ENCODE assay signal across 18 cellular contexts in the genomic region with DNA sequence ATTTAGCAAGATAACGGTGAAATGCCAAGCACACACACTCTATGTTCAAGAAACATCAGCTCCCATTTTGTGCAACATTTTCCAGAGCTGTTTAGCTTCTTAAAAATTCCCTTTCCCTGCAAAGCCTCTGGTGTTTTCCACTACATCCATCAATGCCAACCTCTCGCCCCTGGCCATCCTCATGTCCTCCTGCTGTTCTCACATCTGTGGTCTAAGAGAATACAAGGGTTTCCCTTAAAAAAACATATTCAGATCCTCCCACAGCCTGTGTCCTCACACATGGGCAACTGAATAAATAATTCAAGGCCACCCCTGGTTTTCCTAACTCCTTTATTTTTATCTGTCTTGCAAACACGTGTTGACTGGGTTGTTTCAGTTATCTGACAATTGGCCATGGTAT.
A peak's percentile ranks its signal among the peaks of the same experiment; 100 is the strongest.
DNase-seq lines count a peak whose midpoint lies in the region; ATAC-seq, FAIRE-seq and TF ChIP-seq lines count a peak whose summit lies in the region.
"Had no signal": no experiment of that assay in that cellular context is flagged by ENCODE, and none has a peak within 500 bp of the region (broad histone marks: within the 10 kb centered on the region; RNA-seq: fewer than 3 reads in every experiment).

No MANE protein-coding gene starts in this region.

- no peak overlapping the region for H3K4me2 ChIP-seq in IMR-90 (ENCODE audit: low read depth, low read length)
- no peak overlapping the region for H3K4me2 ChIP-seq in neural progenitor cell
- H3K4me2 ChIP-seq: BLaER1 had no signal

- H3K27me3 Mint-ChIP-seq in neural progenitor cell (ENCODE audit: insufficient read depth, low read depth) (peaks cover 3% of the 10 kb centered on the region), MCF 10A (ENCODE audit: insufficient read depth, unreplicated experiment) (no peaks in the 10 kb centered on the region)
- H3K27me3 Mint-ChIP-seq in effector memory CD8-positive, alpha-beta T cell = no peaks in the 10 kb centered on the region

- DNase-seq in IMR-90 = peak; percentile 21
- DNase-seq in SJCRH30 = peak; percentile 72 to 84
- peak; percentile 15 for DNase-seq in kidney glomerular epithelial cell (lab: John Stamatoyannopoulos, UW)
- no peak for DNase-seq in neural progenitor cell (ENCODE audit: low spot score)
- no peak for DNase-seq in effector memory CD8-positive, alpha-beta T cell
- DNase-seq in small intestine = no peak
- DNase-seq in MCF 10A (ENCODE audit: unreplicated experiment) = no peak
- no peak for DNase-seq in left lobe of liver (ENCODE audit: low spot score)
- DNase-seq: 8988T; AML-193; Caco-2; CD8-positive, alpha-beta memory T cell; DND-41; GF-D8 had no signal

- H3K36me3 ChIP-seq in IMR-90 (ENCODE audit: control insufficient read depth, insufficient read depth, low read length) (peaks cover 63% of the 10 kb centered on the region), SJCRH30 (no peaks in the 10 kb centered on the region), neural progenitor cell (no peaks in the 10 kb centered on the region), small intestine (ENCODE audit: control insufficient read depth in 2 of 2, insufficient read depth in 2 of 2, low read length in 2 of 2) (no peaks in the 10 kb centered on the region)
- H3K36me3 ChIP-seq: BLaER1 had no signal

- peaks cover 0 to 2% of the 10 kb centered on the region in 2 experiments; a peak in 2 of 4 replicates for H3K79me1 ChIP-seq in IMR-90 (ENCODE audit: low read depth in 1 of 2, low read length in 2 of 2)

- no peaks in the 10 kb centered on the region for H3K9me3 ChIP-seq in IMR-90 (ENCODE audit: control insufficient read depth, insufficient read depth, low read length)
- no peaks in the 10 kb centered on the region for H3K9me3 ChIP-seq in SJCRH30 (replicated peaks)
- H3K9me3 ChIP-seq in neural progenitor cell (ENCODE audit: low read depth) = no peaks in the 10 kb centered on the region
- H3K9me3 ChIP-seq in small intestine (ENCODE audit: control insufficient read depth, low read depth) = no peaks in the 10 kb centered on the region
- H3K9me3 ChIP-seq: BLaER1, Caco-2 had no signal

- WGBS in IMR-90 (ENCODE audit: extremely low coverage in 2 of 2, insufficient read length in 1 of 2), 2 experiments = no CpG with 5 or more reads among the region's 3 CpGs
- WGBS in small intestine, 3 donors = 51 to 59% (median 51%) methylated on average over 3 of the region's 3 CpGs

- H2BK15ac ChIP-seq in IMR-90 (ENCODE audit: low read depth, low read length) = no peak overlapping the region

- H3K36me3 Mint-ChIP-seq in neural progenitor cell (peaks cover 11% of the 10 kb centered on the region), MCF 10A (ENCODE audit: insufficient read depth, unreplicated experiment) (peaks cover 40% of the 10 kb centered on the region)
- H3K36me3 Mint-ChIP-seq in effector memory CD8-positive, alpha-beta T cell (ENCODE audit: insufficient read depth) = no peaks in the 10 kb centered on the region
- H3K36me3 Mint-ChIP-seq: CD8-positive, alpha-beta memory T cell had no signal

- peaks cover 5% of the 10 kb centered on the region; the same call in 1 of the 2 replicates for H3K9me1 ChIP-seq in IMR-90 (ENCODE audit: insufficient read depth, low read length)

- H4K20me1 ChIP-seq in IMR-90 (ENCODE audit: insufficient read depth, low read length) (no peaks in the 10 kb centered on the region; the same call in 1 of the 2 replicates), neural progenitor cell (ENCODE audit: low read depth) (no peaks in the 10 kb centered on the region)
- H4K20me1 ChIP-seq: BLaER1 had no signal

- BruUV-seq in IMR-90 (replicated peaks; lab: Mats Ljungman, UMichigan) (no TSS peak), MCF 10A (replicated peaks; lab: Mats Ljungman, UMichigan) (no TSS peak)

- no peaks in the 10 kb centered on the region for H3K27me3 ChIP-seq in IMR-90 (ENCODE audit: control insufficient read depth, insufficient read depth, low read length)
- no peaks in the 10 kb centered on the region for H3K27me3 ChIP-seq in SJCRH30
- H3K27me3 ChIP-seq in neural progenitor cell = no peaks in the 10 kb centered on the region
- no peaks in the 10 kb centered on the region for H3K27me3 ChIP-seq in small intestine (ENCODE audit: control insufficient read depth in 2 of 2, insufficient read depth in 2 of 2, low read length in 2 of 2)
- H3K27me3 ChIP-seq: BLaER1 had no signal

- H3K18ac ChIP-seq in IMR-90 (ENCODE audit: low read depth, low read length) = no peak overlapping the region

- POLR2A ChIA-PET in IMR-90 (lab: Charles Lee; ENCODE audit: unreplicated experiment) (no interaction called here), MCF 10A (lab: Yijun Ruan, JAX) (no interaction called here)

- TF ChIP-seq POLR2A in IMR-90 (IDR thresholded peaks at IDR 0.05; ENCODE audit: low read depth, low read length) = no peak

- no peak overlapping the region for H3K56ac ChIP-seq in IMR-90 (ENCODE audit: extremely low read depth, insufficient read depth, low read length)

- no peak for TF ChIP-seq RAD21 in IMR-90 (IDR thresholded peaks at IDR 0.05; ENCODE audit: low read length)

- H3K79me2 ChIP-seq in neural progenitor cell (ENCODE audit: low read depth) = no peaks in the 10 kb centered on the region

- in situ Hi-C loops in IMR-90 (cut with MboI; ENCODE audit: low sequenced_read_pairs) = no loop called here

- CTCF ChIA-PET in IMR-90 (lab: Yijun Ruan, JAX) = interaction anchor here (1.1 to 1.4 kb wide), 2 partner anchors 11 to 630 kb away, joined by 4 to 5 read pairs; no protein-coding TSS in a partner anchor
- CTCF ChIA-PET in MCF 10A (lab: Yijun Ruan, JAX) = interaction anchor here (1.4 to 1.5 kb wide), 2 partner anchors 10 to 11 kb away, joined by 4 to 6 read pairs; no protein-coding TSS in a partner anchor

- H3K9me3 Mint-ChIP-seq in neural progenitor cell (no peaks in the 10 kb centered on the region), MCF 10A (ENCODE audit: unreplicated experiment) (no peaks in the 10 kb centered on the region)
- H3K9me3 Mint-ChIP-seq in effector memory CD8-positive, alpha-beta T cell = peaks cover 10 to 16% of the 10 kb centered on the region in 2 donors

- H3F3A ChIP-seq in neural progenitor cell (ENCODE audit: low read depth) = no peaks in the 10 kb centered on the region

- H3K4me1 ChIP-seq in IMR-90 (ENCODE audit: control insufficient read depth, insufficient read depth, low read length) (peaks cover 4% of the 10 kb centered on the region), SJCRH30 (peaks cover 23% of the 10 kb centered on the region), neural progenitor cell (no peaks in the 10 kb centered on the region), small intestine (ENCODE audit: control insufficient read depth in 2 of 2, insufficient read depth in 1 of 2, low read depth in 1 of 2, low read length in 1 of 2) (no peaks in the 10 kb centered on the region)
- H3K4me1 ChIP-seq: BLaER1, Caco-2 had no signal

- no peak overlapping the region for H2BK20ac ChIP-seq in IMR-90 (ENCODE audit: low read depth, low read length)

- H2BK120ac ChIP-seq in IMR-90 (ENCODE audit: low read depth, low read length) = no peak overlapping the region

- FAIRE-seq in small intestine (lab: Jason Lieb, UNC) = no peak
- FAIRE-seq: GM19239 had no signal

- no peak overlapping the region for H3K27ac Mint-ChIP-seq in neural progenitor cell
- no peak overlapping the region for H3K27ac Mint-ChIP-seq in effector memory CD8-positive, alpha-beta T cell
- no peak overlapping the region for H3K27ac Mint-ChIP-seq in MCF 10A (ENCODE audit: low read depth, unreplicated experiment)
- H3K27ac Mint-ChIP-seq: CD8-positive, alpha-beta memory T cell had no signal

- no peak overlapping the region for H4K5ac ChIP-seq in IMR-90 (ENCODE audit: low read depth, low read length)

- H2AFZ ChIP-seq in IMR-90 (replicated peaks; ENCODE audit: low read length, poor library complexity) (no peak overlapping the region), neural progenitor cell (replicated peaks) (no peak overlapping the region)

- dilution Hi-C loops in IMR-90 (cut with HindIII; ENCODE audit: low sequenced_read_pairs, unreplicated experiment) = no loop called here

- H2AK9ac ChIP-seq in IMR-90 (replicated peaks; ENCODE audit: low read depth, low read length, poor library complexity) = no peak overlapping the region

- no peak overlapping the region for H4K8ac ChIP-seq in IMR-90 (ENCODE audit: low read depth in 2 of 2, low read length in 2 of 2)

- H3K4me1 Mint-ChIP-seq in neural progenitor cell (peaks cover 5% of the 10 kb centered on the region), MCF 10A (ENCODE audit: insufficient read depth, unreplicated experiment) (peaks cover 5% of the 10 kb centered on the region)
- H3K4me1 Mint-ChIP-seq in effector memory CD8-positive, alpha-beta T cell (ENCODE audit: low read depth in 2 of 2) = no peaks in the 10 kb centered on the region
- H3K4me1 Mint-ChIP-seq: CD8-positive, alpha-beta memory T cell had no signal

- no peak overlapping the region for H3K4me3 ChIP-seq in IMR-90 (ENCODE audit: insufficient read depth, low read depth, low read length)
- H3K4me3 ChIP-seq in SJCRH30 = no peak overlapping the region
- no peak overlapping the region for H3K4me3 ChIP-seq in neural progenitor cell
- no peak overlapping the region for H3K4me3 ChIP-seq in small intestine (ENCODE audit: low read depth in 1 of 2, low read length in 2 of 2)
- H3K4me3 ChIP-seq: BLaER1 had no signal

- ATAC-seq in IMR-90 (ENCODE audit: low read depth) = no peak
- ATAC-seq in effector memory CD8-positive, alpha-beta T cell (replicated peaks) = no peak
- ATAC-seq in left lobe of liver = no peak
- ATAC-seq: HCT116 had no signal

- H3K14ac ChIP-seq in IMR-90 (replicated peaks; ENCODE audit: low read depth, low read length) = no peak overlapping the region

- H3K4ac ChIP-seq in IMR-90 (ENCODE audit: low read depth, low read length) = no peak overlapping the region

- no peak overlapping the region for H3K27ac ChIP-seq in IMR-90 (ENCODE audit: insufficient read depth, low read length)
- peak overlapping the region; percentile 25; the same call in 1 of the 2 replicates for H3K27ac ChIP-seq in SJCRH30
- no peak overlapping the region for H3K27ac ChIP-seq in neural progenitor cell
- no peak overlapping the region for H3K27ac ChIP-seq in small intestine (ENCODE audit: low read depth in 1 of 2, low read length in 1 of 2)
- H3K27ac ChIP-seq: BLaER1, HL-60 had no signal

- H3K4me3 Mint-ChIP-seq in neural progenitor cell (peak overlapping the region; percentile 58), MCF 10A (ENCODE audit: unreplicated experiment) (no peak overlapping the region)
- H3K4me3 Mint-ChIP-seq in effector memory CD8-positive, alpha-beta T cell = no peak overlapping the region
- H3K4me3 Mint-ChIP-seq: CD8-positive, alpha-beta memory T cell had no signal

- intact Hi-C loops in IMR-90 (cut with micrococcal nuclease) (no loop called here), MCF 10A (cut with micrococcal nuclease) (no loop called here)

- H4K91ac ChIP-seq in IMR-90 (ENCODE audit: insufficient read depth, low read depth, low read length) = no peak overlapping the region

- H3K23ac ChIP-seq in IMR-90 (ENCODE audit: low read depth, low read length) = no peak overlapping the region

- H3K9ac ChIP-seq in IMR-90 (ENCODE audit: low read depth, low read length) = no peak overlapping the region
- no peak overlapping the region for H3K9ac ChIP-seq in neural progenitor cell
- H3K9ac ChIP-seq: BLaER1 had no signal

- H2BK5ac ChIP-seq in IMR-90 (ENCODE audit: low read depth, low read length, poor library complexity, severe bottlenecking) = no peak overlapping the region

- TF ChIP-seq CTCF in IMR-90 (conservative IDR thresholded peaks at IDR 0.05; ENCODE audit: low read depth, low read length) = no peak
- no peak for TF ChIP-seq CTCF in neural progenitor cell (IDR thresholded peaks at IDR 0.05)
- no peak for TF ChIP-seq CTCF in MCF 10A (IDR thresholded peaks at IDR 0.05; ENCODE audit: unreplicated experiment)

- no peak overlapping the region for H2AK5ac ChIP-seq in IMR-90 (ENCODE audit: low read depth, low read length)

Comparison
In these comparisons a context has a peak if more than half of its experiments do, and no peak if none do; other contexts are left out.
1. DNase-seq: peak in IMR-90 (single experiment), SJCRH30 (2 of 2) and kidney glomerular epithelial cell (single experiment); none in neural progenitor cell (single experiment), effector memory CD8-positive, alpha-beta T cell (0 of 3), small intestine (single experiment), MCF 10A (single experiment) and left lobe of liver (single experiment).